Comparison of ENCODE assay signal across 1 cellular context in the genomic region with DNA sequence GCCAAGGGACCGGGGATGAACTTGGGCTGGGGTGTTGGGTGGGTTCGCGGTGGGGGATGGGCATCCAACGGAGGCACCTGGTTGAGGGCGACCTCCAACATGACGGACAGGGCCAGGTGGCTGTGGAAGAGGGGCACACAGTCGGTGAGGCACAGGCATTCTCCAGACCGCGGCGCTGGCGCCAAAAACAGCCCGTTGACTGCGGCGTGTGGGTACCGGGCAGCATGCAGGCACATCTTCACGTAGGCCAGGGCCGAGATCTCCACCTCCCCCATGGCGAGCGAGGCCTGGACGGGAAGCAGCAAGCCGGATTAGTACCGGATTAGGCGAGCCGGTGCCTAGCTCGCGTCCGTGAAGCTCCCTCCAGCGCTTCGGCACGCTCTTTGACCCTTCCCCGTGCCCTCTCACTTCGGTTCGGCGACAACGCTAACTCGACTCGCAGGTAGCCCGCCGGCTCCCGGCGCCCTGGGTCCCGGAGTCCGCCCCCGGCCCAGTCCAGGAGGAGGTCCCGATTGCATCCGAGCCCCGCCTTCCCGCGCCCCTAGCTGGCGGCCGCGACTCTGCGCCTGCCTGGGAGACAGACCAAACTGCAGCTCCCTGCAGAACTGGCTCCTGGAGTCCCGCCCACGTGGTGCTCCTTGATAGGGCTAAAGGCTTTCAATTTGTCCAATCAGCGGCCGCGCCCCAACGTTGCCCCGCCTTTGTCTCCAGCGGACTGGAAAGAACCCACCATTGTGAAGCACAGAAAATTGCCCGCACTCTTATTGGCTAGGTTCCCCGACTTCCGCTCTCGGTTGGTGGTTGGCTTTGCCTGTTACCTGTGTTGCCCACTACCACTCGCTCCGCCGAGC.
TF ChIP-seq lines count a peak whose summit lies in the region.

A gene with protein sequence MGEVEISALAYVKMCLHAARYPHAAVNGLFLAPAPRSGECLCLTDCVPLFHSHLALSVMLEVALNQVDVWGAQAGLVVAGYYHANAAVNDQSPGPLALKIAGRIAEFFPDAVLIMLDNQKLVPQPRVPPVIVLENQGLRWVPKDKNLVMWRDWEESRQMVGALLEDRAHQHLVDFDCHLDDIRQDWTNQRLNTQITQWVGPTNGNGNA (minus strand): TSS at position 562 of the 851 bp plus-strand sequence. CDS start 287 bp downstream, at position 275.

TF ChIP-seq in HEK293, 187 proteins besides CTCF, POLR2A, EP300 and RAD21 (continued from another document and continues in another):
- TF ChIP-seq, protein P1, sequence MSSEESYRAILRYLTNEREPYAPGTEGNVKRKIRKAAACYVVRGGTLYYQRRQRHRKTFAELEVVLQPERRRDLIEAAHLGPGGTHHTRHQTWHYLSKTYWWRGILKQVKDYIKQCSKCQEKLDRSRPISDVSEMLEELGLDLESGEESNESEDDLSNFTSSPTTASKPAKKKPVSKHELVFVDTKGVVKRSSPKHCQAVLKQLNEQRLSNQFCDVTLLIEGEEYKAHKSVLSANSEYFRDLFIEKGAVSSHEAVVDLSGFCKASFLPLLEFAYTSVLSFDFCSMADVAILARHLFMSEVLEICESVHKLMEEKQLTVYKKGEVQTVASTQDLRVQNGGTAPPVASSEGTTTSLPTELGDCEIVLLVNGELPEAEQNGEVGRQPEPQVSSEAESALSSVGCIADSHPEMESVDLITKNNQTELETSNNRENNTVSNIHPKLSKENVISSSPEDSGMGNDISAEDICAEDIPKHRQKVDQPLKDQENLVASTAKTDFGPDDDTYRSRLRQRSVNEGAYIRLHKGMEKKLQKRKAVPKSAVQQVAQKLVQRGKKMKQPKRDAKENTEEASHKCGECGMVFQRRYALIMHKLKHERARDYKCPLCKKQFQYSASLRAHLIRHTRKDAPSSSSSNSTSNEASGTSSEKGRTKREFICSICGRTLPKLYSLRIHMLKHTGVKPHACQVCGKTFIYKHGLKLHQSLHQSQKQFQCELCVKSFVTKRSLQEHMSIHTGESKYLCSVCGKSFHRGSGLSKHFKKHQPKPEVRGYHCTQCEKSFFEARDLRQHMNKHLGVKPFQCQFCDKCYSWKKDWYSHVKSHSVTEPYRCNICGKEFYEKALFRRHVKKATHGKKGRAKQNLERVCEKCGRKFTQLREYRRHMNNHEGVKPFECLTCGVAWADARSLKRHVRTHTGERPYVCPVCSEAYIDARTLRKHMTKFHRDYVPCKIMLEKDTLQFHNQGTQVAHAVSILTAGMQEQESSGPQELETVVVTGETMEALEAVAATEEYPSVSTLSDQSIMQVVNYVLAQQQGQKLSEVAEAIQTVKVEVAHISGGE (tag by site-specific recombination; conservative IDR thresholded peaks at IDR 0.05; ENCODE audit: low read depth), result peak; percentile 31; the same call in 1 of the 2 replicates
- TF ChIP-seq ZFP41 (tag by site-specific recombination; IDR thresholded peaks at IDR 0.05; ENCODE audit: borderline replicate concordance), result no peak
- TF ChIP-seq MZF1 (tag by site-specific recombination; IDR thresholded peaks at IDR 0.05; ENCODE audit: borderline replicate concordance), result no peak
- TF ChIP-seq ZNF76 (tag by site-specific recombination; IDR thresholded peaks at IDR 0.05; ENCODE audit: borderline replicate concordance, low read depth), result peak; percentile 67; the same call in 1 of the 2 replicates
- TF ChIP-seq, protein P2, sequence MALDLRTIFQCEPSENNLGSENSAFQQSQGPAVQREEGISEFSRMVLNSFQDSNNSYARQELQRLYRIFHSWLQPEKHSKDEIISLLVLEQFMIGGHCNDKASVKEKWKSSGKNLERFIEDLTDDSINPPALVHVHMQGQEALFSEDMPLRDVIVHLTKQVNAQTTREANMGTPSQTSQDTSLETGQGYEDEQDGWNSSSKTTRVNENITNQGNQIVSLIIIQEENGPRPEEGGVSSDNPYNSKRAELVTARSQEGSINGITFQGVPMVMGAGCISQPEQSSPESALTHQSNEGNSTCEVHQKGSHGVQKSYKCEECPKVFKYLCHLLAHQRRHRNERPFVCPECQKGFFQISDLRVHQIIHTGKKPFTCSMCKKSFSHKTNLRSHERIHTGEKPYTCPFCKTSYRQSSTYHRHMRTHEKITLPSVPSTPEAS (tag by site-specific recombination; IDR thresholded peaks at IDR 0.05), result no peak
- no peak for TF ChIP-seq SETDB1 (IDR thresholded peaks at IDR 0.05; ENCODE audit: insufficient read length, low read length)
- TF ChIP-seq OVOL3 (tag by site-specific recombination; IDR thresholded peaks at IDR 0.05), result peak; percentile 53; the same call in 1 of the 2 replicates
- TF ChIP-seq, protein P3, sequence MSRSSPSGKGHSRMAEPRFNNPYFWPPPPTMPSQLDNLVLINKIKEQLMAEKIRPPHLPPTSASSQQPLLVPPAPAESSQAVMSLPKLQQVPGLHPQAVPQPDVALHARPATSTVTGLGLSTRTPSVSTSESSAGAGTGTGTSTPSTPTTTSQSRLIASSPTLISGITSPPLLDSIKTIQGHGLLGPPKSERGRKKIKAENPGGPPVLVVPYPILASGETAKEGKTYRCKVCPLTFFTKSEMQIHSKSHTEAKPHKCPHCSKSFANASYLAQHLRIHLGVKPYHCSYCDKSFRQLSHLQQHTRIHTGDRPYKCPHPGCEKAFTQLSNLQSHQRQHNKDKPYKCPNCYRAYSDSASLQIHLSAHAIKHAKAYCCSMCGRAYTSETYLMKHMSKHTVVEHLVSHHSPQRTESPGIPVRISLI (tag by site-specific recombination; IDR thresholded peaks at IDR 0.05), result no peak
- TF ChIP-seq ZNF670 (tag by site-specific recombination; IDR thresholded peaks at IDR 0.05; ENCODE audit: low read depth), result no peak
- no peak for TF ChIP-seq ZNF426 (tag by site-specific recombination; IDR thresholded peaks at IDR 0.05)
- TF ChIP-seq, protein P4, sequence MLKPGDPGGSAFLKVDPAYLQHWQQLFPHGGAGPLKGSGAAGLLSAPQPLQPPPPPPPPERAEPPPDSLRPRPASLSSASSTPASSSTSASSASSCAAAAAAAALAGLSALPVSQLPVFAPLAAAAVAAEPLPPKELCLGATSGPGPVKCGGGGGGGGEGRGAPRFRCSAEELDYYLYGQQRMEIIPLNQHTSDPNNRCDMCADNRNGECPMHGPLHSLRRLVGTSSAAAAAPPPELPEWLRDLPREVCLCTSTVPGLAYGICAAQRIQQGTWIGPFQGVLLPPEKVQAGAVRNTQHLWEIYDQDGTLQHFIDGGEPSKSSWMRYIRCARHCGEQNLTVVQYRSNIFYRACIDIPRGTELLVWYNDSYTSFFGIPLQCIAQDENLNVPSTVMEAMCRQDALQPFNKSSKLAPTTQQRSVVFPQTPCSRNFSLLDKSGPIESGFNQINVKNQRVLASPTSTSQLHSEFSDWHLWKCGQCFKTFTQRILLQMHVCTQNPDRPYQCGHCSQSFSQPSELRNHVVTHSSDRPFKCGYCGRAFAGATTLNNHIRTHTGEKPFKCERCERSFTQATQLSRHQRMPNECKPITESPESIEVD (tag by site-specific recombination; IDR thresholded peaks at IDR 0.05), result no peak
- TF ChIP-seq ZNF792 (tag by site-specific recombination; IDR thresholded peaks at IDR 0.05), result no peak; the same call in 1 of the 2 replicates
- TF ChIP-seq ZBTB20 (tag by site-specific recombination; IDR thresholded peaks at IDR 0.05), result peak; percentile 81
- no peak for TF ChIP-seq ZSCAN16 (tag by site-specific recombination; IDR thresholded peaks at IDR 0.05)
- TF ChIP-seq ZNF24 (tag by site-specific recombination; IDR thresholded peaks at IDR 0.05), result peak; percentile 81; the same call in 1 of the 2 replicates
- TF ChIP-seq, protein P5, sequence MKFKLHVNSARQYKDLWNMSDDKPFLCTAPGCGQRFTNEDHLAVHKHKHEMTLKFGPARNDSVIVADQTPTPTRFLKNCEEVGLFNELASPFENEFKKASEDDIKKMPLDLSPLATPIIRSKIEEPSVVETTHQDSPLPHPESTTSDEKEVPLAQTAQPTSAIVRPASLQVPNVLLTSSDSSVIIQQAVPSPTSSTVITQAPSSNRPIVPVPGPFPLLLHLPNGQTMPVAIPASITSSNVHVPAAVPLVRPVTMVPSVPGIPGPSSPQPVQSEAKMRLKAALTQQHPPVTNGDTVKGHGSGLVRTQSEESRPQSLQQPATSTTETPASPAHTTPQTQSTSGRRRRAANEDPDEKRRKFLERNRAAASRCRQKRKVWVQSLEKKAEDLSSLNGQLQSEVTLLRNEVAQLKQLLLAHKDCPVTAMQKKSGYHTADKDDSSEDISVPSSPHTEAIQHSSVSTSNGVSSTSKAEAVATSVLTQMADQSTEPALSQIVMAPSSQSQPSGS (tag by site-specific recombination; IDR thresholded peaks at IDR 0.05; ENCODE audit: low read depth), result no peak
- peak; percentile 88 for TF ChIP-seq ZNF501 (tag by site-specific recombination; IDR thresholded peaks at IDR 0.05)
- TF ChIP-seq, protein P6, sequence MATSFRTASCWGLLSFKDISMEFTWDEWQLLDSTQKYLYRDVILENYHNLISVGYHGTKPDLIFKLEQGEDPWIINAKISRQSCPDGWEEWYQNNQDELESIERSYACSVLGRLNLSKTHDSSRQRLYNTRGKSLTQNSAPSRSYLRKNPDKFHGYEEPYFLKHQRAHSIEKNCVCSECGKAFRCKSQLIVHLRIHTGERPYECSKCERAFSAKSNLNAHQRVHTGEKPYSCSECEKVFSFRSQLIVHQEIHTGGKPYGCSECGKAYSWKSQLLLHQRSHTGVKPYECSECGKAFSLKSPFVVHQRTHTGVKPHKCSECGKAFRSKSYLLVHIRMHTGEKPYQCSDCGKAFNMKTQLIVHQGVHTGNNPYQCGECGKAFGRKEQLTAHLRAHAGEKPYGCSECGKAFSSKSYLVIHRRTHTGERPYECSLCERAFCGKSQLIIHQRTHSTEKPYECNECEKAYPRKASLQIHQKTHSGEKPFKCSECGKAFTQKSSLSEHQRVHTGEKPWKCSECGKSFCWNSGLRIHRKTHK (tag by site-specific recombination; IDR thresholded peaks at IDR 0.05), result no peak
- TF ChIP-seq ZNF184 (tag by site-specific recombination; IDR thresholded peaks at IDR 0.05), result no peak
- no peak for TF ChIP-seq ZNF354C (tag by site-specific recombination; IDR thresholded peaks at IDR 0.05; ENCODE audit: borderline replicate concordance, low read depth)
- TF ChIP-seq, protein P7, sequence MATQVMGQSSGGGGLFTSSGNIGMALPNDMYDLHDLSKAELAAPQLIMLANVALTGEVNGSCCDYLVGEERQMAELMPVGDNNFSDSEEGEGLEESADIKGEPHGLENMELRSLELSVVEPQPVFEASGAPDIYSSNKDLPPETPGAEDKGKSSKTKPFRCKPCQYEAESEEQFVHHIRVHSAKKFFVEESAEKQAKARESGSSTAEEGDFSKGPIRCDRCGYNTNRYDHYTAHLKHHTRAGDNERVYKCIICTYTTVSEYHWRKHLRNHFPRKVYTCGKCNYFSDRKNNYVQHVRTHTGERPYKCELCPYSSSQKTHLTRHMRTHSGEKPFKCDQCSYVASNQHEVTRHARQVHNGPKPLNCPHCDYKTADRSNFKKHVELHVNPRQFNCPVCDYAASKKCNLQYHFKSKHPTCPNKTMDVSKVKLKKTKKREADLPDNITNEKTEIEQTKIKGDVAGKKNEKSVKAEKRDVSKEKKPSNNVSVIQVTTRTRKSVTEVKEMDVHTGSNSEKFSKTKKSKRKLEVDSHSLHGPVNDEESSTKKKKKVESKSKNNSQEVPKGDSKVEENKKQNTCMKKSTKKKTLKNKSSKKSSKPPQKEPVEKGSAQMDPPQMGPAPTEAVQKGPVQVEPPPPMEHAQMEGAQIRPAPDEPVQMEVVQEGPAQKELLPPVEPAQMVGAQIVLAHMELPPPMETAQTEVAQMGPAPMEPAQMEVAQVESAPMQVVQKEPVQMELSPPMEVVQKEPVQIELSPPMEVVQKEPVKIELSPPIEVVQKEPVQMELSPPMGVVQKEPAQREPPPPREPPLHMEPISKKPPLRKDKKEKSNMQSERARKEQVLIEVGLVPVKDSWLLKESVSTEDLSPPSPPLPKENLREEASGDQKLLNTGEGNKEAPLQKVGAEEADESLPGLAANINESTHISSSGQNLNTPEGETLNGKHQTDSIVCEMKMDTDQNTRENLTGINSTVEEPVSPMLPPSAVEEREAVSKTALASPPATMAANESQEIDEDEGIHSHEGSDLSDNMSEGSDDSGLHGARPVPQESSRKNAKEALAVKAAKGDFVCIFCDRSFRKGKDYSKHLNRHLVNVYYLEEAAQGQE (tag by site-specific recombination; IDR thresholded peaks at IDR 0.05), result no peak
- TF ChIP-seq HOXC10 (CRISPR knock-in tag; IDR thresholded peaks at IDR 0.05), result no peak
- no peak for TF ChIP-seq ZNF548 (tag by site-specific recombination; IDR thresholded peaks at IDR 0.05)
- TF ChIP-seq ZNF146 (tag by site-specific recombination; IDR thresholded peaks at IDR 0.05), result peak; percentile 40; the same call in 1 of the 2 replicates
- no peak for TF ChIP-seq ZNF830 (tag by site-specific recombination; IDR thresholded peaks at IDR 0.05; ENCODE audit: low read depth)
- peak; percentile 18; the same call in 1 of the 2 replicates for TF ChIP-seq ZNF629 (tag by site-specific recombination; IDR thresholded peaks at IDR 0.05)
- TF ChIP-seq, protein P8, sequence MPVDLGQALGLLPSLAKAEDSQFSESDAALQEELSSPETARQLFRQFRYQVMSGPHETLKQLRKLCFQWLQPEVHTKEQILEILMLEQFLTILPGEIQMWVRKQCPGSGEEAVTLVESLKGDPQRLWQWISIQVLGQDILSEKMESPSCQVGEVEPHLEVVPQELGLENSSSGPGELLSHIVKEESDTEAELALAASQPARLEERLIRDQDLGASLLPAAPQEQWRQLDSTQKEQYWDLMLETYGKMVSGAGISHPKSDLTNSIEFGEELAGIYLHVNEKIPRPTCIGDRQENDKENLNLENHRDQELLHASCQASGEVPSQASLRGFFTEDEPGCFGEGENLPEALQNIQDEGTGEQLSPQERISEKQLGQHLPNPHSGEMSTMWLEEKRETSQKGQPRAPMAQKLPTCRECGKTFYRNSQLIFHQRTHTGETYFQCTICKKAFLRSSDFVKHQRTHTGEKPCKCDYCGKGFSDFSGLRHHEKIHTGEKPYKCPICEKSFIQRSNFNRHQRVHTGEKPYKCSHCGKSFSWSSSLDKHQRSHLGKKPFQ (tag by site-specific recombination; IDR thresholded peaks at IDR 0.05), result peak; percentile 19; the same call in 1 of the 2 replicates
- 0 out of 2 replicates have a peak, but pooled peaks have one; percentile 78 for TF ChIP-seq GLI4 (tag by site-specific recombination; IDR thresholded peaks at IDR 0.05)
- TF ChIP-seq IKZF3 (tag by site-specific recombination; IDR thresholded peaks at IDR 0.05), result no peak
- no peak for TF ChIP-seq ZNF23 (tag by site-specific recombination; IDR thresholded peaks at IDR 0.05; ENCODE audit: borderline replicate concordance)
- TF ChIP-seq, protein P9, sequence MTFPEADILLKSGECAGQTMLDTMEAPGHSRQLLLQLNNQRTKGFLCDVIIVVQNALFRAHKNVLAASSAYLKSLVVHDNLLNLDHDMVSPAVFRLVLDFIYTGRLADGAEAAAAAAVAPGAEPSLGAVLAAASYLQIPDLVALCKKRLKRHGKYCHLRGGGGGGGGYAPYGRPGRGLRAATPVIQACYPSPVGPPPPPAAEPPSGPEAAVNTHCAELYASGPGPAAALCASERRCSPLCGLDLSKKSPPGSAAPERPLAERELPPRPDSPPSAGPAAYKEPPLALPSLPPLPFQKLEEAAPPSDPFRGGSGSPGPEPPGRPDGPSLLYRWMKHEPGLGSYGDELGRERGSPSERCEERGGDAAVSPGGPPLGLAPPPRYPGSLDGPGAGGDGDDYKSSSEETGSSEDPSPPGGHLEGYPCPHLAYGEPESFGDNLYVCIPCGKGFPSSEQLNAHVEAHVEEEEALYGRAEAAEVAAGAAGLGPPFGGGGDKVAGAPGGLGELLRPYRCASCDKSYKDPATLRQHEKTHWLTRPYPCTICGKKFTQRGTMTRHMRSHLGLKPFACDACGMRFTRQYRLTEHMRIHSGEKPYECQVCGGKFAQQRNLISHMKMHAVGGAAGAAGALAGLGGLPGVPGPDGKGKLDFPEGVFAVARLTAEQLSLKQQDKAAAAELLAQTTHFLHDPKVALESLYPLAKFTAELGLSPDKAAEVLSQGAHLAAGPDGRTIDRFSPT (tag by site-specific recombination; IDR thresholded peaks at IDR 0.05), result peak; percentile 94
- 0 out of 2 replicates have a peak, but pooled peaks have one; percentile 70 for TF ChIP-seq ZNF843 (tag by site-specific recombination; IDR thresholded peaks at IDR 0.05)
- peak; percentile 73; the same call in 1 of the 2 replicates for TF ChIP-seq BCL11B (tag by site-specific recombination; IDR thresholded peaks at IDR 0.05; ENCODE audit: low read depth)
- TF ChIP-seq ZNF350 (tag by site-specific recombination; IDR thresholded peaks at IDR 0.05), result no peak
- no peak for TF ChIP-seq ZNF311 (tag by site-specific recombination; IDR thresholded peaks at IDR 0.05; ENCODE audit: borderline replicate concordance)
